Comparison of ENCODE assay signal across 18 cellular contexts in the genomic region with DNA sequence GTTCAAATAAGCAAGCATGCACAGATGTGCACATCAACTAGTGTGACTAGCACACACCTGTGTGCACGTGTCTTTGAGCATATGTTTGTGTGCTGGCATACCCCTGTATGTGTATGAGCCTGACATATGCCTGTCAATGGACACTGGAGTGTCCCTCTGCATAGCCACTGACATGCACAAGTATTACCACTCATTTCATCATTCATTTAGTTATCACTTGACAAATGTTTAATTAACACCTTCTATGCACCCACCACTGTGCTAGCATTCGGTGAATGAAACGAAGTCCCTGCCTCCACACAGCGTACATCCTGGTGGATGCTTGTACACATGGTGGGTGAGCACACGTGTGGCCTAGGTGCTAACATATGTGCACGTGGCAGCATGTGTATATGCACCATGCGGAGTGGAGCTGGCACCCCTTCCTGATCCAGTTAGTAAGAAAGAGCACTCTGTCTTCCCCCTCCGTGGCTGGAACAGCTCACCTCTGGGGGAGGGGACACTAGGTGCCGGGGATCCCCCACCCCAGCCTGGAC.
A peak's percentile ranks its signal among the peaks of the same experiment; 100 is the strongest.
DNase-seq lines count a peak whose midpoint lies in the region; ATAC-seq, FAIRE-seq and TF ChIP-seq lines count a peak whose summit lies in the region.
"Had no signal": no experiment of that assay in that cellular context is flagged by ENCODE, and none has a peak within 500 bp of the region (broad histone marks: within the 10 kb centered on the region; RNA-seq: fewer than 3 reads in every experiment).

No MANE protein-coding gene starts in this region.

- H3K4me3 ChIP-seq in HepG2 (replicated peaks in 1 of 3; ENCODE audit: insufficient read depth in 1 of 3, low read depth in 2 of 3, low read length in 3 of 3) (no peak overlapping the region), right lobe of liver (no peak overlapping the region), H1 (ENCODE audit: extremely low read depth in 1 of 4, insufficient read depth in 2 of 4, low read depth in 3 of 4, low read length in 4 of 4) (no peak overlapping the region), skeletal muscle tissue (ENCODE audit: low read length in 3 of 3) (no peak overlapping the region), Peyer's patch (no peak overlapping the region)
- H3K4me3 ChIP-seq: BLaER1, GM23338 had no signal

- no peak overlapping the region for H2BK5ac ChIP-seq in H1 (ENCODE audit: low read depth, low read length)

- CTCF ChIA-PET in HepG2 (lab: Yijun Ruan, JAX; ENCODE audit: low intra/inter-chr PET ratio, low total read pairs) (no interaction called here), H1 (lab: Charles Lee; ENCODE audit: partially characterized antibody) (no interaction called here)

- no peak for TF ChIP-seq POLR2A in HepG2 (IDR thresholded peaks at IDR 0.05; ENCODE audit: insufficient read depth in 1 of 2, low read depth in 2 of 2, low read length in 2 of 2)
- TF ChIP-seq POLR2A in right lobe of liver (IDR thresholded peaks at IDR 0.05) = no peak
- no peak for TF ChIP-seq POLR2A in H1 (IDR thresholded peaks at IDR 0.05; ENCODE audit: control extremely low read depth in 1 of 2, low read depth in 2 of 2, low read length in 2 of 2)
- no peak for TF ChIP-seq POLR2A in Peyer's patch (IDR thresholded peaks at IDR 0.05)

- H3K4me2 ChIP-seq in HepG2 (ENCODE audit: low read depth, low read length) (no peak overlapping the region), H1 (ENCODE audit: insufficient read depth in 1 of 2, low read depth in 2 of 2, low read length in 2 of 2) (no peak overlapping the region)
- H3K4me2 ChIP-seq: BLaER1, GM23338 had no signal

- no peak overlapping the region for H4K91ac ChIP-seq in H1 (replicated peaks; ENCODE audit: insufficient read length, low read length)

- BruUV-seq in HepG2 (replicated peaks; lab: Mats Ljungman, UMichigan) = no TSS peak

- no peak for FAIRE-seq in HepG2 (lab: Jason Lieb, UNC)
- no peak for FAIRE-seq in H1 (lab: Jason Lieb, UNC)
- FAIRE-seq: GM12892, GM18507 had no signal

- TF ChIP-seq RAD21 in HepG2 (CRISPR knock-in tag; IDR thresholded peaks at IDR 0.05) (no peak), H1 (IDR thresholded peaks at IDR 0.05 in 1 of 2, conservative IDR thresholded peaks at IDR 0.05 in 1 of 2; ENCODE audit: low read depth in 2 of 2, low read length in 2 of 2) (no peak)

- no peak overlapping the region for H2BK20ac ChIP-seq in H1 (ENCODE audit: low read length)

- peaks cover 4 to 9% of the 10 kb centered on the region in 2 experiments; a peak in 3 of 5 replicates for H3K27me3 ChIP-seq in HepG2 (ENCODE audit: control insufficient read depth in 1 of 2, insufficient read depth in 2 of 2, low read length in 2 of 2)
- no peaks in the 10 kb centered on the region for H3K27me3 ChIP-seq in right lobe of liver
- no peaks in the 10 kb centered on the region for H3K27me3 ChIP-seq in H1 (replicated peaks in 1 of 4; ENCODE audit: control insufficient read depth in 3 of 4, extremely low read depth in 1 of 4, insufficient read depth in 3 of 4, low read length in 3 of 4)
- no peaks in the 10 kb centered on the region for H3K27me3 ChIP-seq in skeletal muscle tissue (ENCODE audit: control insufficient read depth in 3 of 3, insufficient read depth in 3 of 3, low read length in 3 of 3)
- no peaks in the 10 kb centered on the region for H3K27me3 ChIP-seq in Peyer's patch
- H3K27me3 ChIP-seq: BLaER1 had no signal

- H3K14ac ChIP-seq in H1 (ENCODE audit: insufficient read length) = no peak overlapping the region

- POLR2A ChIA-PET in HepG2 (lab: Yijun Ruan, JAX) (no interaction called here), H1 (lab: Charles Lee; ENCODE audit: partially characterized antibody) (no interaction called here)

- H3K27ac ChIP-seq in HepG2 (ENCODE audit: extremely low read length, insufficient read depth, low read length) = no peak overlapping the region
- no peak overlapping the region for H3K27ac ChIP-seq in right lobe of liver
- H3K27ac ChIP-seq in H1 (ENCODE audit: low read depth, low read length) = no peak overlapping the region
- peak overlapping the region; percentile 43 for H3K27ac ChIP-seq in skeletal muscle tissue (ENCODE audit: low read depth, low read length)
- no peak overlapping the region for H3K27ac ChIP-seq in Peyer's patch
- H3K27ac ChIP-seq: BLaER1 had no signal

- WGBS in HepG2 (ENCODE audit: low lambda C conversion rate) = 15% methylated on average over 8 of the region's 9 CpGs
- 93% methylated on average over 5 of the region's 9 CpGs for WGBS in right lobe of liver (ENCODE audit: insufficient coverage, low coverage, low lambda C conversion rate, missing lambda C conversion rate)
- WGBS in H1 (ENCODE audit: extremely low coverage in 1 of 2, insufficient coverage in 1 of 2, insufficient read length in 1 of 2, insufficient replicate concordance in 2 of 2, low coverage in 1 of 2, low lambda C conversion rate in 2 of 2, missing lambda C conversion rate in 1 of 2), 2 experiments = 80% methylated on average over 9 of the region's 9 CpGs; no CpG with 5 or more reads in 1 of the 2 experiments

- no peak for DNase-seq in HepG2 (ENCODE audit: low spot score)
- no peak for DNase-seq in right lobe of liver
- DNase-seq in H1 (ENCODE audit: low read depth in 1 of 2, low spot score in 2 of 2) = no peak
- no peak for DNase-seq in Peyer's patch
- DNase-seq: 8988T; CD4-positive, alpha-beta memory T cell; DMS153; DMS79; GDM1; H7 had no signal

- H3K56ac ChIP-seq in H1 (replicated peaks; ENCODE audit: insufficient read length, low read depth, low read length) = no peak overlapping the region

- H3K18ac ChIP-seq in H1 (ENCODE audit: extremely low read depth, low read length) = no peak overlapping the region

- H3K4me1 ChIP-seq in HepG2 (ENCODE audit: insufficient read depth, low read length) = no peaks in the 10 kb centered on the region
- H3K4me1 ChIP-seq in right lobe of liver = no peaks in the 10 kb centered on the region
- peaks cover 0 to 2% (median 0%) of the 10 kb centered on the region in 4 experiments; a peak in 1 of 7 replicates for H3K4me1 ChIP-seq in H1 (replicated peaks in 1 of 4; ENCODE audit: control insufficient read depth in 3 of 4, insufficient read depth in 4 of 4, low read length in 3 of 4)
- H3K4me1 ChIP-seq in skeletal muscle tissue (ENCODE audit: control insufficient read depth in 3 of 3, insufficient read depth in 3 of 3, low read length in 3 of 3) = peaks cover 8 to 29% (median 18%) of the 10 kb centered on the region in 3 donors
- no peaks in the 10 kb centered on the region for H3K4me1 ChIP-seq in Peyer's patch

- H3K9me3 ChIP-seq in HepG2 (ENCODE audit: low read length) (no peaks in the 10 kb centered on the region), right lobe of liver (no peaks in the 10 kb centered on the region), H1 (ENCODE audit: insufficient read depth in 2 of 2, low read depth in 1 of 2, low read length in 1 of 2) (no peaks in the 10 kb centered on the region), skeletal muscle tissue (ENCODE audit: control insufficient read depth in 3 of 3, low read length in 3 of 3) (no peaks in the 10 kb centered on the region), Peyer's patch (no peaks in the 10 kb centered on the region)
- H3K9me3 ChIP-seq: BLaER1 had no signal

- ATAC-seq in HepG2 (no peak), right lobe of liver (no peak), HG02885 (IDR thresholded peaks at IDR 0.05; ENCODE audit: poor library complexity, unreplicated experiment) (no peak), GM19463 (IDR thresholded peaks at IDR 0.05; ENCODE audit: unreplicated experiment) (no peak)
- ATAC-seq: GM23338, HCT116 had no signal

- peak overlapping the region; percentile 15; the same call in 1 of the 2 replicates for H4K8ac ChIP-seq in H1 (ENCODE audit: extremely low read depth, insufficient read depth, low read length)

- H2BK15ac ChIP-seq in H1 (ENCODE audit: low read length) = no peak overlapping the region

- in situ Hi-C loops in HepG2 (cut with HindIII; ENCODE audit: extremely low pct_ligation_motif_present, low pct_unique_long_range_greater_than_20kb) = no loop called here

- H2AK5ac ChIP-seq in H1 (ENCODE audit: low read depth, low read length) = no peak overlapping the region; the same call in 1 of the 2 replicates

- H2BK120ac ChIP-seq in H1 (replicated peaks; ENCODE audit: low read depth, low read length) = no peak overlapping the region

- no peaks in the 10 kb centered on the region for H4K20me1 ChIP-seq in HepG2 (ENCODE audit: insufficient read depth, low read length)
- H4K20me1 ChIP-seq in H1 (replicated peaks in 1 of 2; ENCODE audit: control insufficient read depth in 1 of 2, insufficient read depth in 2 of 2, low read length in 2 of 2) = no peaks in the 10 kb centered on the region
- H4K20me1 ChIP-seq: BLaER1 had no signal

- H3K23ac ChIP-seq in H1 (ENCODE audit: insufficient read length) = no peak overlapping the region

- intact Hi-C loops in HepG2 (cut with micrococcal nuclease; ENCODE audit: unreplicated experiment) (no loop called here), right lobe of liver (cut with DNase I) (no loop called here)

- TF ChIP-seq EP300 in HepG2 (IDR thresholded peaks at IDR 0.05; ENCODE audit: low read depth in 2 of 2, low read length in 2 of 2) = no peak
- no peak for TF ChIP-seq EP300 in HepG2 (CRISPR knock-in tag; IDR thresholded peaks at IDR 0.05; ENCODE audit: borderline replicate concordance)
- no peak for TF ChIP-seq EP300 in H1 (IDR thresholded peaks at IDR 0.05; ENCODE audit: borderline replicate concordance in 1 of 2, low read depth in 2 of 2, low read length in 2 of 2)

- H4K5ac ChIP-seq in H1 (ENCODE audit: insufficient read length, low read depth, low read length) = no peak overlapping the region

- H3K36me3 ChIP-seq in HepG2 (replicated peaks in 1 of 2; ENCODE audit: control insufficient read depth in 1 of 2, insufficient read depth in 2 of 2, low read length in 2 of 2) (no peaks in the 10 kb centered on the region), right lobe of liver (no peaks in the 10 kb centered on the region), H1 (ENCODE audit: control insufficient read depth in 2 of 4, insufficient read depth in 4 of 4, low read length in 3 of 4) (no peaks in the 10 kb centered on the region), skeletal muscle tissue (ENCODE audit: control insufficient read depth in 3 of 3, insufficient read depth in 3 of 3, low read length in 3 of 3) (no peaks in the 10 kb centered on the region), Peyer's patch (no peaks in the 10 kb centered on the region)
- H3K36me3 ChIP-seq: BLaER1 had no signal

- TF ChIP-seq CTCF in HepG2 (CRISPR knock-in tag; IDR thresholded peaks at IDR 0.05) (no peak), right lobe of liver (IDR thresholded peaks at IDR 0.05) (no peak), H1 (IDR thresholded peaks at IDR 0.05; ENCODE audit: control extremely low read depth in 1 of 3, insufficient read depth in 1 of 3, low read depth in 1 of 3, low read length in 3 of 3) (no peak), Peyer's patch (IDR thresholded peaks at IDR 0.05) (no peak)

- H2AFZ ChIP-seq in HepG2 (ENCODE audit: low read length) (no peak overlapping the region), H1 (ENCODE audit: low read length) (no peak overlapping the region)
- H2AFZ ChIP-seq: GM23338 had no signal

- no peak overlapping the region for H3K4ac ChIP-seq in H1 (replicated peaks; ENCODE audit: insufficient read length, low read depth, low read length)

- H3K9ac ChIP-seq in HepG2 (ENCODE audit: insufficient read depth, low read depth, low read length) (no peak overlapping the region), H1 (replicated peaks in 1 of 4; ENCODE audit: extremely low read depth in 1 of 4, low read depth in 3 of 4, low read length in 3 of 4) (no peak overlapping the region), skeletal muscle tissue (ENCODE audit: low read depth in 1 of 3, low read length in 3 of 3) (no peak overlapping the region)
- H3K9ac ChIP-seq: BLaER1 had no signal

- H3K23me2 ChIP-seq in H1 (ENCODE audit: low read depth, low read length) = no peaks in the 10 kb centered on the region

- H2BK12ac ChIP-seq in H1 (ENCODE audit: low read depth, low read length) = no peak overlapping the region

- H3K79me1 ChIP-seq in H1 (ENCODE audit: low read depth, low read length) = no peaks in the 10 kb centered on the region

- H3K79me2 ChIP-seq in HepG2 (ENCODE audit: insufficient read depth, low read length) = no peaks in the 10 kb centered on the region
- no peaks in the 10 kb centered on the region for H3K79me2 ChIP-seq in H1 (ENCODE audit: control insufficient read depth in 1 of 2, insufficient read depth in 2 of 2, low read length in 2 of 2)
